Comparison of ENCODE assay signal across 1 cellular context in the genomic region with DNA sequence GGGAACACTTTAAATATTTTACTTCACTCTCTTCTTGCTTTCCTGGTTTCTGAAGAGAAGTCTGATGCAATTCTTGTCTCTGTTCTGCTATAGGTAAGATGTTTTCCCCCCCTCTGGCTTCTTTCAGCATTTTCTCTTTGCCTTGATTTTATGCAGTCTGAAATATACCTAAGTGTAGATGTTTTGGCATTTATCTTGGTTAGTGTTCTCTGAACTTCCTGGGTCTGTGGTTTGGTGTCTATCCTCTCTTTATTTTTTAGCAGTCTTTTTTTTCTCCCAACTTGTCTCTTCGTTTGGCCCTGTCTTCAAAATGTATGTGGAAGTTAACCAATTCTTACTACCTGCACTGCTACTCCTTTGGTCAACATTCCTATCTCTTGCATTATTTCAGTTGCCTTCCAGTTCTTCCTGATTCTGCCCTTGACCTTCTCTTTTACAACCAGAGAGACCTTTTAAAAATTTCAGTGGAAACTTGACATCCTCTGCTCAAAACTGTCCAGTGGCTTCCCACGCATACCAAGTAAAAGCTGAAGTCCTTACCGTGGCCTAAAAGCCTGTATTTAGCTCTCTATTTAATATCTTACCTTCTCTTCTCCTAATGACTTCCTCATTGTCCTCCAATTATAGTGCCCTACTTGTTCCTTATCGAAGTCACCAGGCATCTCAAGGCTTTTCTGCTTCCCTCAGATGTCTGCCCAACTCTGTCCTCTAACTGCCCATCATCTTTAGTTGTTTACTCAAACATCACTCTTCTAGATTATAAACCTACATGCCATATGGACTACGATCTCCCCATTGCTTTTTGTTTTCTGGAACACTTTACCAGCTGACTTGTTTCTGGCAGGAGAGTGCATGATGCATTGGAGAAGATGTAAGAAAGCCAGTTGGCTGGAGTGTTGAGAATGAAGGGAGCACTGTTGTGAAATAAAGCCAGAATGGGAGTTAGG.
A peak's percentile ranks its signal among the peaks of the same experiment; 100 is the strongest.
TF ChIP-seq lines count a peak whose summit lies in the region.

No MANE protein-coding gene starts in this region.

TF ChIP-seq in K562, 482 proteins besides CTCF, POLR2A, EP300 and RAD21 (continued from another document and continues in another):
- TF ChIP-seq, protein P1, sequence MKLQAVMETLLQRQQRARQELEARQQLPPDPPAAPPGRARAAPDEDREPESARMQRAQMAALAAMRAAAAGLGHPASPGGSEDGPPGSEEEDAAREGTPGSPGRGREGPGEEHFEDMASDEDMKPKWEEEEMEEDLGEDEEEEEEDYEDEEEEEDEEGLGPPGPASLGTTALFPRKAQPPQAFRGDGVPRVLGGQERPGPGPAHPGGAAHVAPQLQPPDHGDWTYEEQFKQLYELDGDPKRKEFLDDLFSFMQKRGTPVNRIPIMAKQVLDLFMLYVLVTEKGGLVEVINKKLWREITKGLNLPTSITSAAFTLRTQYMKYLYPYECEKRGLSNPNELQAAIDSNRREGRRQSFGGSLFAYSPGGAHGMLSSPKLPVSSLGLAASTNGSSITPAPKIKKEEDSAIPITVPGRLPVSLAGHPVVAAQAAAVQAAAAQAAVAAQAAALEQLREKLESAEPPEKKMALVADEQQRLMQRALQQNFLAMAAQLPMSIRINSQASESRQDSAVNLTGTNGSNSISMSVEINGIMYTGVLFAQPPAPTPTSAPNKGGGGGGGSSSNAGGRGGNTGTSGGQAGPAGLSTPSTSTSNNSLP (IDR thresholded peaks at IDR 0.05; ENCODE audit: borderline replicate concordance, low read depth, low read length), result peak; percentile 86; the same call in 1 of the 2 replicates
- TF ChIP-seq DNMT1 (IDR thresholded peaks at IDR 0.05) (no peak), CEBPG (CRISPR knock-in tag; IDR thresholded peaks at IDR 0.05) (peak; percentile 36; the same call in 1 of the 2 replicates), CEBPG (tag; conservative IDR thresholded peaks at IDR 0.05 in 1 of 2, IDR thresholded peaks at IDR 0.05 in 1 of 2) (peak; percentile 63 to 79; a peak in 3 of 4 replicates), EP400 (IDR thresholded peaks at IDR 0.05) (peak; percentile 28; the same call in 1 of the 2 replicates), ZEB2 (IDR thresholded peaks at IDR 0.05) (peak; percentile 80), GATA2 (CRISPR knock-in tag; IDR thresholded peaks at IDR 0.05) (peak; percentile 85), BCL6 (CRISPR knock-in tag; IDR thresholded peaks at IDR 0.05) (no peak), MEF2D (tag; conservative IDR thresholded peaks at IDR 0.05; ENCODE audit: low read depth) (peak; percentile 88), TAL1 (IDR thresholded peaks at IDR 0.05) (peak; percentile 94), TCF3 (CRISPR knock-in tag; IDR thresholded peaks at IDR 0.05) (peak; percentile 97), PML (IDR thresholded peaks at IDR 0.05; ENCODE audit: low read length) (peak; percentile 82), SMARCA4 (IDR thresholded peaks at IDR 0.05) (peak; percentile 93), GABPB1 (CRISPR knock-in tag; IDR thresholded peaks at IDR 0.05) (0 out of 2 replicates have a peak, but pooled peaks have one; percentile 28), ZKSCAN1 (IDR thresholded peaks at IDR 0.05; ENCODE audit: low read depth, low read length) (no peak), NRF1 (conservative IDR thresholded peaks at IDR 0.05 in 1 of 2, IDR thresholded peaks at IDR 0.05 in 1 of 2) (peak; percentile 62 to 63), KAT7 (CRISPR knock-in tag; IDR thresholded peaks at IDR 0.05; ENCODE audit: borderline replicate concordance) (0 out of 2 replicates have a peak, but pooled peaks have one; percentile 36), NBN (IDR thresholded peaks at IDR 0.05; ENCODE audit: low read depth) (peak; percentile 59; the same call in 1 of the 2 replicates), ZNF232 (CRISPR knock-in tag; IDR thresholded peaks at IDR 0.05) (0 out of 2 replicates have a peak, but pooled peaks have one; percentile 17), TARDBP (IDR thresholded peaks at IDR 0.05) (peak; percentile 36; the same call in 1 of the 2 replicates), SIX5 (IDR thresholded peaks at IDR 0.05; ENCODE audit: borderline replicate concordance in 1 of 2, insufficient read depth in 1 of 2, low read depth in 1 of 2, low read length in 2 of 2) (0 out of 4 replicates have a peak, but pooled peaks of 1 of the 2 experiments have one; percentile 11), BRD9 (IDR thresholded peaks at IDR 0.05; ENCODE audit: low read depth, partially characterized antibody) (peak; percentile 57)
- TF ChIP-seq, protein P2, sequence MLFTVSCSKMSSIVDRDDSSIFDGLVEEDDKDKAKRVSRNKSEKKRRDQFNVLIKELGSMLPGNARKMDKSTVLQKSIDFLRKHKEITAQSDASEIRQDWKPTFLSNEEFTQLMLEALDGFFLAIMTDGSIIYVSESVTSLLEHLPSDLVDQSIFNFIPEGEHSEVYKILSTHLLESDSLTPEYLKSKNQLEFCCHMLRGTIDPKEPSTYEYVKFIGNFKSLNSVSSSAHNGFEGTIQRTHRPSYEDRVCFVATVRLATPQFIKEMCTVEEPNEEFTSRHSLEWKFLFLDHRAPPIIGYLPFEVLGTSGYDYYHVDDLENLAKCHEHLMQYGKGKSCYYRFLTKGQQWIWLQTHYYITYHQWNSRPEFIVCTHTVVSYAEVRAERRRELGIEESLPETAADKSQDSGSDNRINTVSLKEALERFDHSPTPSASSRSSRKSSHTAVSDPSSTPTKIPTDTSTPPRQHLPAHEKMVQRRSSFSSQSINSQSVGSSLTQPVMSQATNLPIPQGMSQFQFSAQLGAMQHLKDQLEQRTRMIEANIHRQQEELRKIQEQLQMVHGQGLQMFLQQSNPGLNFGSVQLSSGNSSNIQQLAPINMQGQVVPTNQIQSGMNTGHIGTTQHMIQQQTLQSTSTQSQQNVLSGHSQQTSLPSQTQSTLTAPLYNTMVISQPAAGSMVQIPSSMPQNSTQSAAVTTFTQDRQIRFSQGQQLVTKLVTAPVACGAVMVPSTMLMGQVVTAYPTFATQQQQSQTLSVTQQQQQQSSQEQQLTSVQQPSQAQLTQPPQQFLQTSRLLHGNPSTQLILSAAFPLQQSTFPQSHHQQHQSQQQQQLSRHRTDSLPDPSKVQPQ (CRISPR knock-in tag; IDR thresholded peaks at IDR 0.05; ENCODE audit: borderline replicate concordance), result no peak
- TF ChIP-seq, protein P3, sequence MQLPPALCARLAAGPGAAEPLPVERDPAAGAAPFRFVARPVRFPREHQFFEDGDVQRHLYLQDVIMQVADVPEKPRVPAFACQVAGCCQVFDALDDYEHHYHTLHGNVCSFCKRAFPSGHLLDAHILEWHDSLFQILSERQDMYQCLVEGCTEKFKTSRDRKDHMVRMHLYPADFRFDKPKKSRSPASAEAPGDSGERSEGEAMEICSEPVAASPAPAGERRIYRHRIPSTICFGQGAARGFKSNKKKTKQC (CRISPR knock-in tag; IDR thresholded peaks at IDR 0.05), result no peak
- TF ChIP-seq, protein P4, sequence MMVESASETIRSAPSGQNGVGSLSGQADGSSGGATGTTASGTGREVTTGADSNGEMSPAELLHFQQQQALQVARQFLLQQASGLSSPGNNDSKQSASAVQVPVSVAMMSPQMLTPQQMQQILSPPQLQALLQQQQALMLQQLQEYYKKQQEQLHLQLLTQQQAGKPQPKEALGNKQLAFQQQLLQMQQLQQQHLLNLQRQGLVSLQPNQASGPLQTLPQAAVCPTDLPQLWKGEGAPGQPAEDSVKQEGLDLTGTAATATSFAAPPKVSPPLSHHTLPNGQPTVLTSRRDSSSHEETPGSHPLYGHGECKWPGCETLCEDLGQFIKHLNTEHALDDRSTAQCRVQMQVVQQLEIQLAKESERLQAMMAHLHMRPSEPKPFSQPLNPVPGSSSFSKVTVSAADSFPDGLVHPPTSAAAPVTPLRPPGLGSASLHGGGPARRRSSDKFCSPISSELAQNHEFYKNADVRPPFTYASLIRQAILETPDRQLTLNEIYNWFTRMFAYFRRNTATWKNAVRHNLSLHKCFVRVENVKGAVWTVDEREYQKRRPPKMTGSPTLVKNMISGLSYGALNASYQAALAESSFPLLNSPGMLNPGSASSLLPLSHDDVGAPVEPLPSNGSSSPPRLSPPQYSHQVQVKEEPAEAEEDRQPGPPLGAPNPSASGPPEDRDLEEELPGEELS (CRISPR knock-in tag; IDR thresholded peaks at IDR 0.05; ENCODE audit: borderline replicate concordance), result 0 out of 2 replicates have a peak, but pooled peaks have one; percentile 54
- TF ChIP-seq, protein P5, sequence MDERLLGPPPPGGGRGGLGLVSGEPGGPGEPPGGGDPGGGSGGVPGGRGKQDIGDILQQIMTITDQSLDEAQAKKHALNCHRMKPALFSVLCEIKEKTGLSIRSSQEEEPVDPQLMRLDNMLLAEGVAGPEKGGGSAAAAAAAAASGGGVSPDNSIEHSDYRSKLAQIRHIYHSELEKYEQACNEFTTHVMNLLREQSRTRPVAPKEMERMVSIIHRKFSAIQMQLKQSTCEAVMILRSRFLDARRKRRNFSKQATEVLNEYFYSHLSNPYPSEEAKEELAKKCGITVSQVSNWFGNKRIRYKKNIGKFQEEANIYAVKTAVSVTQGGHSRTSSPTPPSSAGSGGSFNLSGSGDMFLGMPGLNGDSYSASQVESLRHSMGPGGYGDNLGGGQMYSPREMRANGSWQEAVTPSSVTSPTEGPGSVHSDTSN (CRISPR knock-in tag; IDR thresholded peaks at IDR 0.05; ENCODE audit: low read depth), result peak; percentile 44; the same call in 1 of the 2 replicates
- TF ChIP-seq, protein P5 (tag; conservative IDR thresholded peaks at IDR 0.05; ENCODE audit: low read depth), result peak; percentile 81
- TF ChIP-seq, protein P6, sequence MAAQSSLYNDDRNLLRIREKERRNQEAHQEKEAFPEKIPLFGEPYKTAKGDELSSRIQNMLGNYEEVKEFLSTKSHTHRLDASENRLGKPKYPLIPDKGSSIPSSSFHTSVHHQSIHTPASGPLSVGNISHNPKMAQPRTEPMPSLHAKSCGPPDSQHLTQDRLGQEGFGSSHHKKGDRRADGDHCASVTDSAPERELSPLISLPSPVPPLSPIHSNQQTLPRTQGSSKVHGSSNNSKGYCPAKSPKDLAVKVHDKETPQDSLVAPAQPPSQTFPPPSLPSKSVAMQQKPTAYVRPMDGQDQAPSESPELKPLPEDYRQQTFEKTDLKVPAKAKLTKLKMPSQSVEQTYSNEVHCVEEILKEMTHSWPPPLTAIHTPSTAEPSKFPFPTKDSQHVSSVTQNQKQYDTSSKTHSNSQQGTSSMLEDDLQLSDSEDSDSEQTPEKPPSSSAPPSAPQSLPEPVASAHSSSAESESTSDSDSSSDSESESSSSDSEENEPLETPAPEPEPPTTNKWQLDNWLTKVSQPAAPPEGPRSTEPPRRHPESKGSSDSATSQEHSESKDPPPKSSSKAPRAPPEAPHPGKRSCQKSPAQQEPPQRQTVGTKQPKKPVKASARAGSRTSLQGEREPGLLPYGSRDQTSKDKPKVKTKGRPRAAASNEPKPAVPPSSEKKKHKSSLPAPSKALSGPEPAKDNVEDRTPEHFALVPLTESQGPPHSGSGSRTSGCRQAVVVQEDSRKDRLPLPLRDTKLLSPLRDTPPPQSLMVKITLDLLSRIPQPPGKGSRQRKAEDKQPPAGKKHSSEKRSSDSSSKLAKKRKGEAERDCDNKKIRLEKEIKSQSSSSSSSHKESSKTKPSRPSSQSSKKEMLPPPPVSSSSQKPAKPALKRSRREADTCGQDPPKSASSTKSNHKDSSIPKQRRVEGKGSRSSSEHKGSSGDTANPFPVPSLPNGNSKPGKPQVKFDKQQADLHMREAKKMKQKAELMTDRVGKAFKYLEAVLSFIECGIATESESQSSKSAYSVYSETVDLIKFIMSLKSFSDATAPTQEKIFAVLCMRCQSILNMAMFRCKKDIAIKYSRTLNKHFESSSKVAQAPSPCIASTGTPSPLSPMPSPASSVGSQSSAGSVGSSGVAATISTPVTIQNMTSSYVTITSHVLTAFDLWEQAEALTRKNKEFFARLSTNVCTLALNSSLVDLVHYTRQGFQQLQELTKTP (IDR thresholded peaks at IDR 0.05; ENCODE audit: low read depth in 1 of 2, partially characterized antibody in 2 of 2), result peak in 1 of 2 experiments; percentile 29
- TF ChIP-seq, protein P7, sequence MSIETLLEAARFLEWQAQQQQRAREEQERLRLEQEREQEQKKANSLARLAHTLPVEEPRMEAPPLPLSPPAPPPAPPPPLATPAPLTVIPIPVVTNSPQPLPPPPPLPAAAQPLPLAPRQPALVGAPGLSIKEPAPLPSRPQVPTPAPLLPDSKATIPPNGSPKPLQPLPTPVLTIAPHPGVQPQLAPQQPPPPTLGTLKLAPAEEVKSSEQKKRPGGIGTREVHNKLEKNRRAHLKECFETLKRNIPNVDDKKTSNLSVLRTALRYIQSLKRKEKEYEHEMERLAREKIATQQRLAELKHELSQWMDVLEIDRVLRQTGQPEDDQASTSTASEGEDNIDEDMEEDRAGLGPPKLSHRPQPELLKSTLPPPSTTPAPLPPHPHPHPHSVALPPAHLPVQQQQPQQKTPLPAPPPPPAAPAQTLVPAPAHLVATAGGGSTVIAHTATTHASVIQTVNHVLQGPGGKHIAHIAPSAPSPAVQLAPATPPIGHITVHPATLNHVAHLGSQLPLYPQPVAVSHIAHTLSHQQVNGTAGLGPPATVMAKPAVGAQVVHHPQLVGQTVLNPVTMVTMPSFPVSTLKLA (conservative IDR thresholded peaks at IDR 0.05), result peak; percentile 22 to 42; a peak in 2 of 4 replicates
- TF ChIP-seq, protein P8, sequence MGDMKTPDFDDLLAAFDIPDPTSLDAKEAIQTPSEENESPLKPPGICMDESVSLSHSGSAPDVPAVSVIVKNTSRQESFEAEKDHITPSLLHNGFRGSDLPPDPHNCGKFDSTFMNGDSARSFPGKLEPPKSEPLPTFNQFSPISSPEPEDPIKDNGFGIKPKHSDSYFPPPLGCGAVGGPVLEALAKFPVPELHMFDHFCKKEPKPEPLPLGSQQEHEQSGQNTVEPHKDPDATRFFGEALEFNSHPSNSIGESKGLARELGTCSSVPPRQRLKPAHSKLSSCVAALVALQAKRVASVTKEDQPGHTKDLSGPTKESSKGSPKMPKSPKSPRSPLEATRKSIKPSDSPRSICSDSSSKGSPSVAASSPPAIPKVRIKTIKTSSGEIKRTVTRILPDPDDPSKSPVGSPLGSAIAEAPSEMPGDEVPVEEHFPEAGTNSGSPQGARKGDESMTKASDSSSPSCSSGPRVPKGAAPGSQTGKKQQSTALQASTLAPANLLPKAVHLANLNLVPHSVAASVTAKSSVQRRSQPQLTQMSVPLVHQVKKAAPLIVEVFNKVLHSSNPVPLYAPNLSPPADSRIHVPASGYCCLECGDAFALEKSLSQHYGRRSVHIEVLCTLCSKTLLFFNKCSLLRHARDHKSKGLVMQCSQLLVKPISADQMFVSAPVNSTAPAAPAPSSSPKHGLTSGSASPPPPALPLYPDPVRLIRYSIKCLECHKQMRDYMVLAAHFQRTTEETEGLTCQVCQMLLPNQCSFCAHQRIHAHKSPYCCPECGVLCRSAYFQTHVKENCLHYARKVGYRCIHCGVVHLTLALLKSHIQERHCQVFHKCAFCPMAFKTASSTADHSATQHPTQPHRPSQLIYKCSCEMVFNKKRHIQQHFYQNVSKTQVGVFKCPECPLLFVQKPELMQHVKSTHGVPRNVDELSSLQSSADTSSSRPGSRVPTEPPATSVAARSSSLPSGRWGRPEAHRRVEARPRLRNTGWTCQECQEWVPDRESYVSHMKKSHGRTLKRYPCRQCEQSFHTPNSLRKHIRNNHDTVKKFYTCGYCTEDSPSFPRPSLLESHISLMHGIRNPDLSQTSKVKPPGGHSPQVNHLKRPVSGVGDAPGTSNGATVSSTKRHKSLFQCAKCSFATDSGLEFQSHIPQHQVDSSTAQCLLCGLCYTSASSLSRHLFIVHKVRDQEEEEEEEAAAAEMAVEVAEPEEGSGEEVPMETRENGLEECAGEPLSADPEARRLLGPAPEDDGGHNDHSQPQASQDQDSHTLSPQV (IDR thresholded peaks at IDR 0.05), result 0 out of 2 replicates have a peak, but pooled peaks have one; percentile 34
